ENCODE assay signal across 1 cellular context in the genomic region with DNA sequence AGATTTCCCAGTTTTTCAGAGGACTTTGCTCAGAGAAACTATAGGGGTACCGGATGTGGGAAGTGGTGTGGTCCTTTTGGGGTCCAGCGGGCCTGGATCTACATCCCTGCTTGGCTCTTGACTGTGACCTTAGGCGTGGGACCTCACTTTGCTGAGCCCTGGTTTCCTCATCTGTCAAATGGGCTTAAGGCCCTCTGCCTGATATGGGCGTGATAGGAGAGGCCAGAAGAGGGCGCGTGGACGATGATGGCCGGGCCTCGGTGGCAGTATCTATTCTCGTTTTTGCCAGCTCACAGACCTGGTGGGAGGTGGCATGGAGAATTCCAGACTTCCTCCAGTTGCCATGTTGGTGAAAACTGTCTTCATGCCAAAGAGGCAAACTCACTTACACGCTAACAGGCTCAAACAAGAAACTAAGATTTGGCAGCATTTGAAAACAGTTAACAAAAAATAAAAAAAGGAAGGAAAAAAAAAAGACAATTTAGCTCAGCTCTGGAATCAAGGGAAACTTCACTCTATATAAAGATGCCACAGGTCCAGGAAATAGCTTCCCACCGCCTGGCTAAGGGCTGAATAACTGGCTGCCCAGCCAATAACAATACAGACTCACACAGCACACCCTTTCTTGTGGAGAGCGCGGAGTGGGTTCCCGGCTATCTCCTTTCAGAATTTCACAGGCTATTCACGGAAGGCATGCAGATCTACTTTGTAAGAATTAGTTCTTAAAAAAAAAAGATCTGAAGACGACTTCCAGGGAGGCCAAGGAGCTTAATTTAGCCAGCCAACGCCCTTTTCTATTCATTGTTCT.
TF ChIP-seq lines count a peak whose summit lies in the region.

No MANE protein-coding gene starts in this region.

TF ChIP-seq in GM23338, 12 proteins besides CTCF, POLR2A, EP300 and RAD21 (continued from another document):
- TF ChIP-seq, protein P1, sequence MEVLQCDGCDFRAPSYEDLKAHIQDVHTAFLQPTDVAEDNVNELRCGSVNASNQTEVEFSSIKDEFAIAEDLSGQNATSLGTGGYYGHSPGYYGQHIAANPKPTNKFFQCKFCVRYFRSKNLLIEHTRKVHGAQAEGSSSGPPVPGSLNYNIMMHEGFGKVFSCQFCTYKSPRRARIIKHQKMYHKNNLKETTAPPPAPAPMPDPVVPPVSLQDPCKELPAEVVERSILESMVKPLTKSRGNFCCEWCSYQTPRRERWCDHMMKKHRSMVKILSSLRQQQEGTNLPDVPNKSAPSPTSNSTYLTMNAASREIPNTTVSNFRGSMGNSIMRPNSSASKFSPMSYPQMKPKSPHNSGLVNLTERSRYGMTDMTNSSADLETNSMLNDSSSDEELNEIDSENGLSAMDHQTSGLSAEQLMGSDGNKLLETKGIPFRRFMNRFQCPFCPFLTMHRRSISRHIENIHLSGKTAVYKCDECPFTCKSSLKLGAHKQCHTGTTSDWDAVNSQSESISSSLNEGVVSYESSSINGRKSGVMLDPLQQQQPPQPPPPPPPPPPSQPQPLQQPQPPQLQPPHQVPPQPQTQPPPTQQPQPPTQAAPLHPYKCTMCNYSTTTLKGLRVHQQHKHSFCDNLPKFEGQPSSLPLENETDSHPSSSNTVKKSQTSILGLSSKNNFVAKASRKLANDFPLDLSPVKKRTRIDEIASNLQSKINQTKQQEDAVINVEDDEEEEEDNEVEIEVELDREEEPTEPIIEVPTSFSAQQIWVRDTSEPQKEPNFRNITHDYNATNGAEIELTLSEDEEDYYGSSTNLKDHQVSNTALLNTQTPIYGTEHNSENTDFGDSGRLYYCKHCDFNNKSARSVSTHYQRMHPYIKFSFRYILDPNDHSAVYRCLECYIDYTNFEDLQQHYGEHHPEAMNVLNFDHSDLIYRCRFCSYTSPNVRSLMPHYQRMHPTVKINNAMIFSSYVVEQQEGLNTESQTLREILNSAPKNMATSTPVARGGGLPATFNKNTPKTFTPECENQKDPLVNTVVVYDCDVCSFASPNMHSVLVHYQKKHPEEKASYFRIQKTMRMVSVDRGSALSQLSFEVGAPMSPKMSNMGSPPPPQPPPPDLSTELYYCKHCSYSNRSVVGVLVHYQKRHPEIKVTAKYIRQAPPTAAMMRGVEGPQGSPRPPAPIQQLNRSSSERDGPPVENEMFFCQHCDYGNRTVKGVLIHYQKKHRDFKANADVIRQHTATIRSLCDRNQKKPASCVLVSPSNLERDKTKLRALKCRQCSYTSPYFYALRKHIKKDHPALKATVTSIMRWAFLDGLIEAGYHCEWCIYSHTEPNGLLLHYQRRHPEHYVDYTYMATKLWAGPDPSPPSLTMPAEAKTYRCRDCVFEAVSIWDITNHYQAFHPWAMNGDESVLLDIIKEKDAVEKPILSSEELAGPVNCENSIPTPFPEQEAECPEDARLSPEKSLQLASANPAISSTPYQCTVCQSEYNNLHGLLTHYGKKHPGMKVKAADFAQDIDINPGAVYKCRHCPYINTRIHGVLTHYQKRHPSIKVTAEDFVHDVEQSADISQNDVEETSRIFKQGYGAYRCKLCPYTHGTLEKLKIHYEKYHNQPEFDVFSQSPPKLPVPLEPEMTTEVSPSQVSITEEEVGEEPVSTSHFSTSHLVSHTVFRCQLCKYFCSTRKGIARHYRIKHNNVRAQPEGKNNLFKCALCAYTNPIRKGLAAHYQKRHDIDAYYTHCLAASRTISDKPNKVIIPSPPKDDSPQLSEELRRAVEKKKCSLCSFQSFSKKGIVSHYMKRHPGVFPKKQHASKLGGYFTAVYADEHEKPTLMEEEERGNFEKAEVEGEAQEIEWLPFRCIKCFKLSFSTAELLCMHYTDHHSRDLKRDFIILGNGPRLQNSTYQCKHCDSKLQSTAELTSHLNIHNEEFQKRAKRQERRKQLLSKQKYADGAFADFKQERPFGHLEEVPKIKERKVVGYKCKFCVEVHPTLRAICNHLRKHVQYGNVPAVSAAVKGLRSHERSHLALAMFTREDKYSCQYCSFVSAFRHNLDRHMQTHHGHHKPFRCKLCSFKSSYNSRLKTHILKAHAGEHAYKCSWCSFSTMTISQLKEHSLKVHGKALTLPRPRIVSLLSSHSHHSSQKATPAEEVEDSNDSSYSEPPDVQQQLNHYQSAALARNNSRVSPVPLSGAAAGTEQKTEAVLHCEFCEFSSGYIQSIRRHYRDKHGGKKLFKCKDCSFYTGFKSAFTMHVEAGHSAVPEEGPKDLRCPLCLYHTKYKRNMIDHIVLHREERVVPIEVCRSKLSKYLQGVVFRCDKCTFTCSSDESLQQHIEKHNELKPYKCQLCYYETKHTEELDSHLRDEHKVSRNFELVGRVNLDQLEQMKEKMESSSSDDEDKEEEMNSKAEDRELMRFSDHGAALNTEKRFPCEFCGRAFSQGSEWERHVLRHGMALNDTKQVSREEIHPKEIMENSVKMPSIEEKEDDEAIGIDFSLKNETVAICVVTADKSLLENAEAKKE (CRISPR knock-in tag; IDR thresholded peaks at IDR 0.05): no peak
- TF ChIP-seq EZH2phosphoT487 (IDR thresholded peaks at IDR 0.05; ENCODE audit: unreplicated experiment) (no peak), ETS1 (IDR thresholded peaks at IDR 0.05) (no peak), POLR2AphosphoS5 (IDR thresholded peaks at IDR 0.05; ENCODE audit: low read depth) (no peak), ZNF114 (CRISPR knock-in tag; IDR thresholded peaks at IDR 0.05) (no peak), NANOG (IDR thresholded peaks at IDR 0.05; ENCODE audit: borderline replicate concordance) (no peak), STAT1 (IDR thresholded peaks at IDR 0.05; ENCODE audit: unreplicated experiment) (no peak), EZH2 (IDR thresholded peaks at IDR 0.05; ENCODE audit: low read depth, unreplicated experiment) (no peak), JUNB (IDR thresholded peaks at IDR 0.05; ENCODE audit: unreplicated experiment) (no peak)
